ENCODE assay signal across 19 cellular contexts in the genomic region with DNA sequence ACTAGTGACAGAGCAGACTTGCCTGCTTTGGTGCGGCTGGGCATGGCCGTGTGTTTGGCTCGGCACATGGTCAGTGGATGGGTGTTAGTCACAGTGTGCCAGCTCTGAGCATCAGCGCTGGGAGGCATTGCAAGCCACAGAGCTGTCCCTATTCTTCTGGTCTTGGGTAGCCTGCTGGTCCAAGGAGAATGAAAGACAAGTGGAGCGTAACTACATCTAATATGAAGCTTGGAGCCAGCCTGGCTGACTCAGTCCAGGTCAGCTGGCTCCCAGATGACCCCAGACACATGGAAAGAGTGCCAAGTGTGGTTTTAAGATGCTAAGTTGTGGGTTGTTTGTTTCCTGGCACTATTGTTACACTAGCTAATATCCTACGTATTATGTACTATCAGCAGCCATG.
"Had no signal": no experiment of that assay in that cellular context is flagged by ENCODE, and none has a peak within 500 bp of the region (broad histone marks: within the 10 kb centered on the region; RNA-seq: fewer than 3 reads in every experiment).

No MANE protein-coding gene starts in this region.

- H3K27ac Mint-ChIP-seq: activated B cell treated with CpG ODN at 0.5 μM for 24 hours; activated CD4-positive, alpha-beta T cell treated with anti-CD3 and anti-CD28 coated beads, Interleukin-2, amount 10 ng/mL, durations not matched to agents 24 days and 14 days; activated naive CD4-positive, alpha-beta T cell treated with anti-CD3 and anti-CD28 coated beads, Interleukin-2, amount 10 ng/mL, durations not matched to agents 7 days and 5 days; activated T-helper 2 cell treated with anti-CD3 and anti-CD28 coated beads, Interferon-gamma antibody, Interleukin-2, Interleukin-4, amounts not matched to agents 10 μg/mL and 5 μg/mL and 100 μg/mL, durations not matched to agents 14 hours and 24 hours and 36 hours; mesothelial cell of epicardium; naive thymus-derived CD4-positive, alpha-beta T cell; T-helper 17 cell; type B pancreatic cell had no signal

- FAIRE-seq: endometrium, keratinocyte had no signal

- H3K27ac ChIP-seq: breast epithelium, esophagus muscularis mucosa, heart left ventricle, sigmoid colon had no signal

- H3K9me3 Mint-ChIP-seq: mesothelial cell of epicardium, type B pancreatic cell had no signal

- H3K27me3 ChIP-seq: breast epithelium, esophagus muscularis mucosa, heart left ventricle, sigmoid colon had no signal

- H3K36me3 Mint-ChIP-seq: activated naive CD4-positive, alpha-beta T cell treated with anti-CD3 and anti-CD28 coated beads, Interleukin-2, amount 10 ng/mL, durations not matched to agents 7 days and 5 days; mesothelial cell of epicardium; naive thymus-derived CD4-positive, alpha-beta T cell; type B pancreatic cell had no signal

- H3K4me1 ChIP-seq: breast epithelium, esophagus muscularis mucosa, heart left ventricle, sigmoid colon had no signal

- DNase-seq: activated B cell treated with CpG ODN at 0.5 μM for 24 hours; activated CD4-positive, alpha-beta T cell treated with anti-CD3 and anti-CD28 coated beads, Interleukin-2, amount 10 ng/mL, durations not matched to agents 24 days and 14 days; activated CD8-positive, alpha-beta memory T cell treated with anti-CD3 and anti-CD28 coated beads for 24 hours; activated naive CD4-positive, alpha-beta T cell treated with anti-CD3 and anti-CD28 coated beads, Interleukin-2, amount 10 ng/mL, durations not matched to agents 7 days and 5 days; activated T-cell treated with anti-CD3 and anti-CD28 coated beads for 4 hours; foreskin fibroblast; heart left ventricle; naive thymus-derived CD4-positive, alpha-beta T cell; sigmoid colon; stimulated activated CD4-positive, alpha-beta T cell treated with anti-CD3 and anti-CD28 coated beads, Interleukin-12 subunit alpha, Interleukin-12 subunit beta, amount 100 ng/mL, for 4 hours; stimulated activated naive CD4-positive, alpha-beta T cell treated with Interleukin-2 at 50 U/mL for 16 hours; T-helper 17 cell had no signal

- H3K36me3 ChIP-seq: breast epithelium, esophagus muscularis mucosa, heart left ventricle, sigmoid colon had no signal

- H3K4me1 Mint-ChIP-seq: activated B cell treated with CpG ODN at 0.5 μM for 24 hours; activated CD4-positive, alpha-beta T cell treated with anti-CD3 and anti-CD28 coated beads, Interleukin-2, amount 10 ng/mL, durations not matched to agents 24 days and 14 days; activated naive CD4-positive, alpha-beta T cell treated with anti-CD3 and anti-CD28 coated beads, Interleukin-2, amount 10 ng/mL, durations not matched to agents 7 days and 5 days; naive thymus-derived CD4-positive, alpha-beta T cell; T-helper 17 cell had no signal

- H3K4me3 ChIP-seq: breast epithelium, esophagus muscularis mucosa, heart left ventricle, sigmoid colon had no signal

- H3K27me3 Mint-ChIP-seq: activated B cell treated with CpG ODN at 0.5 μM for 24 hours; activated CD4-positive, alpha-beta T cell treated with anti-CD3 and anti-CD28 coated beads, Interleukin-2, amount 10 ng/mL, durations not matched to agents 24 days and 14 days; activated naive CD4-positive, alpha-beta T cell treated with anti-CD3 and anti-CD28 coated beads, Interleukin-2, amount 10 ng/mL, durations not matched to agents 7 days and 5 days; naive thymus-derived CD4-positive, alpha-beta T cell; T-helper 17 cell; type B pancreatic cell had no signal

- H3K4me3 Mint-ChIP-seq: activated B cell treated with CpG ODN at 0.5 μM for 24 hours; activated CD4-positive, alpha-beta T cell treated with anti-CD3 and anti-CD28 coated beads, Interleukin-2, amount 10 ng/mL, durations not matched to agents 24 days and 14 days; activated naive CD4-positive, alpha-beta T cell treated with anti-CD3 and anti-CD28 coated beads, Interleukin-2, amount 10 ng/mL, durations not matched to agents 7 days and 5 days; mesothelial cell of epicardium; naive thymus-derived CD4-positive, alpha-beta T cell; T-helper 17 cell; type B pancreatic cell had no signal

- ATAC-seq: naive thymus-derived CD4-positive, alpha-beta T cell; T-helper 17 cell had no signal

- H3K9me3 ChIP-seq: breast epithelium, esophagus muscularis mucosa, heart left ventricle, sigmoid colon had no signal
